8 cellular contexts compared by ENCODE assay signal in the genomic region with DNA sequence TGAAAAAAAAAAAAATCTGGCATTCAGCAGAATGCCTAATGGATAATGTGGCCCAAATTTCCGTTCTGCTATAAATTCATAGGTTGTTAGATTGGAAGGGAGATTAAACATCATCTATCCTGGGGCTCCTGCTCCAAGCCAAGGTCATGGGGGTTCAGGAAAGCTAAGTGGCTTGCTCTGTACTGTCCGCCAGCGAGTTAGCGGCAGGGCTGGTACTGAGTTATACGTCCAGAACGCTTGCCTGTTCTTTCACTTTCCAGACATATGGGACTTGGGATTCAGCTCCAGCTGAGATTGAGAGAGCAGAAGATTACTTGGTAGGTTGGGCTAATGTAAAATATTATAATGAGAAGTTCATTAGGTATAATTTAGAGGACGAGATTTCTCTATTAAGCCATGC. TPM values are rescaled to one million over a fixed set of nuclear protein-coding genes. Genes with fewer than 3 reads are reported as not detected.
A peak's percentile ranks its signal among the peaks of the same experiment; 100 is the strongest.
DNase-seq lines count a peak whose midpoint lies in the region; ATAC-seq and TF ChIP-seq lines count a peak whose summit lies in the region.

No MANE protein-coding gene starts in this region.

- WGBS in esophagus squamous epithelium, 2 donors: 1 to 3% methylated on average over 5 to 7 of the region's 7 CpGs

- no peak for TF ChIP-seq POLR2A in esophagus squamous epithelium (IDR thresholded peaks at IDR 0.05)

- no peak for ATAC-seq in naive thymus-derived CD8-positive, alpha-beta T cell
- ATAC-seq in HG03432 (IDR thresholded peaks at IDR 0.05; ENCODE audit: unreplicated experiment) (no peak), HG02852 (IDR thresholded peaks at IDR 0.05; ENCODE audit: unreplicated experiment) (no peak)

- CTCF ChIA-PET in CD4-positive, alpha-beta memory T cell (lab: Charles Lee; ENCODE audit: partially characterized antibody): interaction anchor here (1.2 to 3.8 kb wide), 10 partner anchors 9 to 317 kb away, joined by 3 to 31 read pairs (median 5); a partner anchor contains a TSS

- peak overlapping the region; percentile 98 to 99 (median 99) for H3K4me3 Mint-ChIP-seq in CD4-positive, alpha-beta memory T cell
- peak overlapping the region; percentile 93 to 99 (median 96) for H3K4me3 Mint-ChIP-seq in naive thymus-derived CD8-positive, alpha-beta T cell

- TF ChIP-seq CTCF in HFF-Myc (IDR thresholded peaks at IDR 0.05; ENCODE audit: low read depth, low read length, missing control alignments) (no peak), esophagus squamous epithelium (IDR thresholded peaks at IDR 0.05) (no peak)

- no peaks in the 10 kb centered on the region for H3K27me3 ChIP-seq in CD4-positive, alpha-beta memory T cell (ENCODE audit: insufficient read depth, low read length)
- no peaks in the 10 kb centered on the region for H3K27me3 ChIP-seq in esophagus squamous epithelium

- POLR2A ChIA-PET in CD4-positive, alpha-beta memory T cell (lab: Charles Lee; ENCODE audit: partially characterized antibody): interaction anchor here (0.7 to 5.6 kb wide), 13 partner anchors 10 to 471 kb away, joined by 3 to 114 read pairs (median 6); a partner anchor contains a TSS
- POLR2A ChIA-PET in naive thymus-derived CD8-positive, alpha-beta T cell (lab: Charles Lee): interaction anchor here (0.7 to 4.2 kb wide), 7 partner anchors 9 to 471 kb away, joined by 3 to 66 read pairs (median 8); a partner anchor contains a TSS

- DNase-seq in CD4-positive, alpha-beta memory T cell: peak in 1 of 5 donors; percentile 6
- DNase-seq in HFF-Myc (ENCODE audit: extremely low read depth, low read depth): no peak
- peak; percentile 35 for DNase-seq in SW480 (ENCODE audit: low spot score)
- DNase-seq in esophagus squamous epithelium (lab: John Stamatoyannopoulos, UW): no peak
- peak in 1 of 10 donors; percentile 10 for DNase-seq in naive thymus-derived CD8-positive, alpha-beta T cell
- no peak for DNase-seq in islet precursor cell

- peaks cover 4% of the 10 kb centered on the region for H3K36me3 ChIP-seq in CD4-positive, alpha-beta memory T cell (ENCODE audit: insufficient read depth, low read length)
- H3K36me3 ChIP-seq in esophagus squamous epithelium: peaks cover 0 to 29% (median 0%) of the 10 kb centered on the region in 3 donors

- peaks cover 49% of the 10 kb centered on the region for H3K4me1 ChIP-seq in CD4-positive, alpha-beta memory T cell (ENCODE audit: insufficient read depth, low read length)
- peaks cover 17 to 47% (median 19%) of the 10 kb centered on the region in 3 donors for H3K4me1 ChIP-seq in esophagus squamous epithelium

- H3K9me3 Mint-ChIP-seq in CD4-positive, alpha-beta memory T cell: no peaks in the 10 kb centered on the region
- no peaks in the 10 kb centered on the region for H3K9me3 Mint-ChIP-seq in naive thymus-derived CD8-positive, alpha-beta T cell

- peaks cover 29 to 66% (median 47%) of the 10 kb centered on the region in 4 donors for H3K4me1 Mint-ChIP-seq in CD4-positive, alpha-beta memory T cell
- peaks cover 31 to 67% (median 59%) of the 10 kb centered on the region in 4 donors for H3K4me1 Mint-ChIP-seq in naive thymus-derived CD8-positive, alpha-beta T cell

- peak overlapping the region; percentile 96 for H3K27ac ChIP-seq in CD4-positive, alpha-beta memory T cell (ENCODE audit: low read depth, low read length)
- H3K27ac ChIP-seq in esophagus squamous epithelium: peak overlapping the region in 3 of 4 donors; percentile 87 to 96 (median 95)

- H3K9me3 ChIP-seq in CD4-positive, alpha-beta memory T cell (ENCODE audit: control insufficient read depth in 1 of 2, low read length in 2 of 2): no peaks in the 10 kb centered on the region
- no peaks in the 10 kb centered on the region for H3K9me3 ChIP-seq in esophagus squamous epithelium

- H3K27ac Mint-ChIP-seq in CD4-positive, alpha-beta memory T cell: peak overlapping the region; percentile 98 to 100 (median 99)
- H3K27ac Mint-ChIP-seq in naive thymus-derived CD8-positive, alpha-beta T cell: peak overlapping the region; percentile 93 to 100 (median 100)

- no peaks in the 10 kb centered on the region for H3K27me3 Mint-ChIP-seq in CD4-positive, alpha-beta memory T cell
- H3K27me3 Mint-ChIP-seq in naive thymus-derived CD8-positive, alpha-beta T cell: no peaks in the 10 kb centered on the region

- H3K36me3 Mint-ChIP-seq in CD4-positive, alpha-beta memory T cell: peaks cover 19 to 41% of the 10 kb centered on the region in 2 donors
- H3K36me3 Mint-ChIP-seq in naive thymus-derived CD8-positive, alpha-beta T cell: peaks cover 0 to 36% (median 9%) of the 10 kb centered on the region in 3 donors

- intact Hi-C loops in CD4-positive, alpha-beta memory T cell (cut with micrococcal nuclease): no loop called here
- intact Hi-C loops in esophagus squamous epithelium (cut with DNase I): no loop called here

- H3K4me3 ChIP-seq in CD4-positive, alpha-beta memory T cell (ENCODE audit: low read length in 2 of 2): peak overlapping the region; percentile 67 to 76
- H3K4me3 ChIP-seq in HFF-Myc (replicated peaks; ENCODE audit: low read depth, low read length) (peak overlapping the region; percentile 96), esophagus squamous epithelium (peak overlapping the region; percentile 76 to 96 (median 84))

RNA-seq across cellular contexts. Expression of a gene that starts 0.9 kb away (rescaled TPM):
- 10 to 100 TPM; 32.6 to 34.4 TPM for total RNA-seq in CD4-positive, alpha-beta memory T cell
- polyA plus RNA-seq in CD4-positive, alpha-beta memory T cell: 10 to 100 TPM; 72.1 to 79.0 TPM
- total RNA-seq in esophagus squamous epithelium: 10 to 100 TPM; 13.4 to 44.3 (median 29.9) TPM
- total RNA-seq in naive thymus-derived CD8-positive, alpha-beta T cell: 10 to 100 TPM; 38.0 to 39.0 TPM
- 10 to 100 TPM; 55.7 to 89.3 (median 69.7) TPM for polyA plus RNA-seq in naive thymus-derived CD8-positive, alpha-beta T cell

RNA-seq across cellular contexts. Expression of a gene that starts 18.6 kb away (rescaled TPM):
- total RNA-seq in CD4-positive, alpha-beta memory T cell: not detected
- polyA plus RNA-seq in CD4-positive, alpha-beta memory T cell: not detected
- total RNA-seq in esophagus squamous epithelium: not detected
- not detected for total RNA-seq in naive thymus-derived CD8-positive, alpha-beta T cell
- polyA plus RNA-seq in naive thymus-derived CD8-positive, alpha-beta T cell: not detected

RNA-seq across cellular contexts. Expression of a gene that starts 26.7 kb away (rescaled TPM):
- total RNA-seq in CD4-positive, alpha-beta memory T cell: not detected
- polyA plus RNA-seq in CD4-positive, alpha-beta memory T cell: not detected
- not detected for total RNA-seq in esophagus squamous epithelium
- total RNA-seq in naive thymus-derived CD8-positive, alpha-beta T cell: not detected
- polyA plus RNA-seq in naive thymus-derived CD8-positive, alpha-beta T cell: not detected

RNA-seq across cellular contexts. Expression of a gene that starts 44.1 kb away (rescaled TPM):
- under 1 TPM; 0.39 to 0.44 TPM for total RNA-seq in CD4-positive, alpha-beta memory T cell
- not detected for polyA plus RNA-seq in CD4-positive, alpha-beta memory T cell
- under 1 TPM in 2 of 4 donors, not detected in 2; 0.09 to 0.19 TPM for total RNA-seq in esophagus squamous epithelium
- total RNA-seq in naive thymus-derived CD8-positive, alpha-beta T cell: 1 to 10 TPM; 1.1 to 1.3 TPM
- polyA plus RNA-seq in naive thymus-derived CD8-positive, alpha-beta T cell: under 1 TPM in 1 of 3 donors, not detected in 2; 0.13 TPM
